In genomic region chr19:43353606-43354304, GRCh38 we compare ENCODE assay signal across 20 cellular contexts. TPM values are rescaled to one million over a fixed set of nuclear protein-coding genes. Genes with fewer than 3 reads are reported as not detected.
DNase-seq lines count a peak whose midpoint lies in the region; ATAC-seq, FAIRE-seq and TF ChIP-seq lines count a peak whose summit lies in the region.
"Had no signal": no experiment of that assay in that cellular context is flagged by ENCODE, and none has a peak within 500 bp of the region (broad histone marks: within the 10 kb centered on the region; RNA-seq: fewer than 3 reads in every experiment).

TSS of gene CD177 (plus strand) at chr19:43353686. CDS start at chr19:43353715, 29 bp downstream.

- H3K56ac ChIP-seq in H1 (replicated peaks; ENCODE audit: insufficient read length, low read depth, low read length) = no peak within 1 kb of the TSS

- H3K9me3 ChIP-seq in cardiac muscle cell (ENCODE audit: low read depth) = no peaks in the 10 kb centered on the region
- H3K9me3 ChIP-seq in H1 (ENCODE audit: insufficient read depth in 2 of 2, low read depth in 1 of 2, low read length in 1 of 2) = no peaks in the 10 kb centered on the region
- H3K9me3 ChIP-seq: A549, thoracic aorta had no signal

- 0 out of 2 replicates have a peak within 1 kb of the TSS, but pooled peaks have one; percentile 82 for H4K8ac ChIP-seq in H1 (ENCODE audit: extremely low read depth, insufficient read depth, low read length)

- H3K4me1 Mint-ChIP-seq in nephron progenitor cell = no peaks in the 10 kb centered on the region
- H3K4me1 Mint-ChIP-seq: activated naive CD4-positive, alpha-beta T cell treated with anti-CD3 and anti-CD28 coated beads, Interleukin-2, amount 50 U/mL, for 24 hours; natural killer cell had no signal

- peaks cover 39% of the 10 kb centered on the region for H3K27me3 Mint-ChIP-seq in nephron progenitor cell (ENCODE audit: low read depth, poor library complexity)

- no peak within 1 kb of the TSS for H2AK5ac ChIP-seq in H1 (ENCODE audit: low read depth, low read length)

- TF ChIP-seq EP300 in H1 (IDR thresholded peaks at IDR 0.05; ENCODE audit: borderline replicate concordance in 1 of 2, low read depth in 2 of 2, low read length in 2 of 2) = no peak

- H3K27me3 ChIP-seq in cardiac muscle cell (peaks cover 13% of the 10 kb centered on the region), H1 (replicated peaks in 1 of 4; ENCODE audit: control insufficient read depth in 3 of 4, extremely low read depth in 1 of 4, insufficient read depth in 3 of 4, low read length in 3 of 4) (peaks cover 0 to 6% (median 4%) of the 10 kb centered on the region in 4 experiments; a peak in 3 of 7 replicates)

- peak within 1 kb of the TSS; percentile 60 for H3K18ac ChIP-seq in H1 (ENCODE audit: extremely low read depth, low read length)

- peak within 1 kb of the TSS; percentile 69; the same call in 1 of the 2 replicates for H2AFZ ChIP-seq in H1 (ENCODE audit: low read length)

- 2% methylated on average over 20 of the region's 27 CpGs; no CpG with 5 or more reads in 1 of the 2 experiments for WGBS in H1 (ENCODE audit: extremely low coverage in 1 of 2, insufficient coverage in 1 of 2, insufficient read length in 1 of 2, insufficient replicate concordance in 2 of 2, low coverage in 1 of 2, low lambda C conversion rate in 2 of 2, missing lambda C conversion rate in 1 of 2), 2 experiments

- H3K4me1 ChIP-seq in cardiac muscle cell (ENCODE audit: low read depth) (no peaks in the 10 kb centered on the region), H1 (replicated peaks in 1 of 4; ENCODE audit: control insufficient read depth in 3 of 4, insufficient read depth in 4 of 4, low read length in 3 of 4) (peaks cover 0 to 4% (median 1%) of the 10 kb centered on the region in 4 experiments; a peak in 2 of 7 replicates)
- H3K4me1 ChIP-seq: A549 had no signal

- TF ChIP-seq RAD21 in H1 (IDR thresholded peaks at IDR 0.05 in 1 of 2, conservative IDR thresholded peaks at IDR 0.05 in 1 of 2; ENCODE audit: low read depth in 2 of 2, low read length in 2 of 2) = no peak

- no peak within 1 kb of the TSS for H2BK5ac ChIP-seq in H1 (ENCODE audit: low read depth, low read length)

- peak within 1 kb of the TSS; percentile 83 for H2BK120ac ChIP-seq in H1 (replicated peaks; ENCODE audit: low read depth, low read length)

- H3K36me3 Mint-ChIP-seq in nephron progenitor cell (ENCODE audit: low read depth) = no peaks in the 10 kb centered on the region
- H3K36me3 Mint-ChIP-seq: activated naive CD4-positive, alpha-beta T cell treated with anti-CD3 and anti-CD28 coated beads, Interleukin-2, amount 50 U/mL, for 24 hours; natural killer cell had no signal

- H3K27ac ChIP-seq in cardiac muscle cell = no peak within 1 kb of the TSS
- no peak within 1 kb of the TSS for H3K27ac ChIP-seq in H1 (ENCODE audit: low read depth, low read length)
- H3K27ac ChIP-seq: A549, thoracic aorta had no signal

- no peak within 1 kb of the TSS for H3K23ac ChIP-seq in H1 (ENCODE audit: insufficient read length)

- no peaks in the 10 kb centered on the region for H3K79me1 ChIP-seq in H1 (ENCODE audit: low read depth, low read length)

- H2BK15ac ChIP-seq in H1 (ENCODE audit: low read length) = no peak within 1 kb of the TSS; the same call in 1 of the 2 replicates

- CTCF ChIA-PET in H1 (lab: Charles Lee; ENCODE audit: partially characterized antibody) = interaction anchor here (0.6 kb wide), 1 partner anchor 1238 kb away, joined by 3 read pairs; no protein-coding TSS in a partner anchor

- H3K79me2 ChIP-seq in H1 (ENCODE audit: control insufficient read depth in 1 of 2, insufficient read depth in 2 of 2, low read length in 2 of 2) = no peaks in the 10 kb centered on the region

- FAIRE-seq in H1 (lab: Jason Lieb, UNC) = no peak
- no peak for FAIRE-seq in RCC 7860 (lab: Jason Lieb, UNC)
- FAIRE-seq: A549 had no signal

- peak within 1 kb of the TSS; percentile 3 for H3K4me3 ChIP-seq in cardiac muscle cell
- peak within 1 kb of the TSS; percentile 76 to 82 (median 81) for H3K4me3 ChIP-seq in H1 (ENCODE audit: extremely low read depth in 1 of 4, insufficient read depth in 2 of 4, low read depth in 3 of 4, low read length in 4 of 4)
- H3K4me3 ChIP-seq: A549, thoracic aorta had no signal

- ATAC-seq in Right ventricle myocardium inferior = no peak
- no peak for ATAC-seq in GM19463 (IDR thresholded peaks at IDR 0.05; ENCODE audit: unreplicated experiment)
- no peak for ATAC-seq in HG02759 (IDR thresholded peaks at IDR 0.05; ENCODE audit: unreplicated experiment)
- no peak for ATAC-seq in HG03432 (IDR thresholded peaks at IDR 0.05; ENCODE audit: unreplicated experiment)
- ATAC-seq: natural killer cell had no signal

- H3K9me3 Mint-ChIP-seq in nephron progenitor cell = peaks cover 25% of the 10 kb centered on the region
- H3K9me3 Mint-ChIP-seq: activated naive CD4-positive, alpha-beta T cell treated with anti-CD3 and anti-CD28 coated beads, Interleukin-2, amount 50 U/mL, for 24 hours; natural killer cell had no signal

- peak within 1 kb of the TSS; percentile 21 for H4K5ac ChIP-seq in H1 (ENCODE audit: insufficient read length, low read depth, low read length)

- DNase-seq in cardiac muscle cell (ENCODE audit: low read depth in 1 of 2, low spot score in 1 of 2) (peak in 1 of 2 donors; percentile 13), Right ventricle myocardium inferior (ENCODE audit: missing footprints) (no peak), H1 (ENCODE audit: low read depth in 1 of 2, low spot score in 2 of 2) (no peak), nephron progenitor cell (no peak), RCC 7860 (ENCODE audit: low spot score) (no peak)
- DNase-seq: activated T-cell treated with anti-CD3 and anti-CD28 coated beads for 4 hours; effector CD4-positive, alpha-beta T cell; hippocampal formation; natural killer cell; NCI-H2107; NCI-H526 treated with DMSO at 0.1 percent for 48 hours; stimulated activated CD4-positive, alpha-beta T cell treated with anti-CD3 and anti-CD28 coated beads, Interleukin-4, amount 100 ng/mL, for 1 hour; stimulated activated CD8-positive, alpha-beta memory T cell treated with anti-CD3 and anti-CD28 coated beads, Interleukin-4, amount 100 ng/mL, for 48 hours had no signal

- no peaks in the 10 kb centered on the region for H3K36me3 ChIP-seq in cardiac muscle cell
- H3K36me3 ChIP-seq in H1 (ENCODE audit: control insufficient read depth in 2 of 4, insufficient read depth in 4 of 4, low read length in 3 of 4) = no peaks in the 10 kb centered on the region
- H3K36me3 ChIP-seq: thoracic aorta had no signal

- peak within 1 kb of the TSS; percentile 17; the same call in 1 of the 2 replicates for H2BK12ac ChIP-seq in H1 (ENCODE audit: low read depth, low read length)

- 0 out of 7 replicates have a peak within 1 kb of the TSS, but pooled peaks of 2 of the 4 experiments have one; percentile 24 to 27 for H3K9ac ChIP-seq in H1 (replicated peaks in 1 of 4; ENCODE audit: extremely low read depth in 1 of 4, low read depth in 3 of 4, low read length in 3 of 4)

- H3K27ac Mint-ChIP-seq in nephron progenitor cell = no peak within 1 kb of the TSS
- H3K27ac Mint-ChIP-seq: activated naive CD4-positive, alpha-beta T cell treated with anti-CD3 and anti-CD28 coated beads, Interleukin-2, amount 50 U/mL, for 24 hours; natural killer cell had no signal

- no peak for TF ChIP-seq CTCF in cardiac muscle cell (IDR thresholded peaks at IDR 0.05; ENCODE audit: low read depth, low read length)
- no peak for TF ChIP-seq CTCF in H1 (IDR thresholded peaks at IDR 0.05; ENCODE audit: control extremely low read depth in 1 of 3, insufficient read depth in 1 of 3, low read depth in 1 of 3, low read length in 3 of 3)
- no peak for TF ChIP-seq CTCF in nephron progenitor cell (IDR thresholded peaks at IDR 0.05)

- no peak within 1 kb of the TSS for H3K14ac ChIP-seq in H1 (ENCODE audit: insufficient read length)

- intact Hi-C loops in Right ventricle myocardium inferior (cut with DNase I) = no loop called here

- no peak within 1 kb of the TSS for H3K4ac ChIP-seq in H1 (replicated peaks; ENCODE audit: insufficient read length, low read depth, low read length)

- H3K4me3 Mint-ChIP-seq in nephron progenitor cell = peak within 1 kb of the TSS; percentile 65
- H3K4me3 Mint-ChIP-seq: activated naive CD4-positive, alpha-beta T cell treated with anti-CD3 and anti-CD28 coated beads, Interleukin-2, amount 50 U/mL, for 24 hours; natural killer cell had no signal

- peak within 1 kb of the TSS; percentile 93 for H4K91ac ChIP-seq in H1 (replicated peaks; ENCODE audit: insufficient read length, low read length)

- H3K23me2 ChIP-seq in H1 (ENCODE audit: low read depth, low read length) = peaks cover 7% of the 10 kb centered on the region; the same call in 1 of the 2 replicates

- H3K4me2 ChIP-seq in H1 (ENCODE audit: insufficient read depth in 1 of 2, low read depth in 2 of 2, low read length in 2 of 2) = peak within 1 kb of the TSS; percentile 90 to 96
- H3K4me2 ChIP-seq: A549 had no signal

- no peak within 1 kb of the TSS for H2BK20ac ChIP-seq in H1 (ENCODE audit: low read length)

- no peaks in the 10 kb centered on the region for H4K20me1 ChIP-seq in H1 (replicated peaks in 1 of 2; ENCODE audit: control insufficient read depth in 1 of 2, insufficient read depth in 2 of 2, low read length in 2 of 2)

- no peak for TF ChIP-seq POLR2A in H1 (IDR thresholded peaks at IDR 0.05; ENCODE audit: control extremely low read depth in 1 of 2, low read depth in 2 of 2, low read length in 2 of 2)

- POLR2A ChIA-PET in H1 (lab: Charles Lee; ENCODE audit: partially characterized antibody) = no interaction called here

TF ChIP-seq in H1, 55 proteins besides CTCF, POLR2A, EP300 and RAD21 (continues in another document):
- TF ChIP-seq SIN3A (conservative IDR thresholded peaks at IDR 0.05 in 1 of 2, IDR thresholded peaks at IDR 0.05 in 1 of 2; ENCODE audit: low read depth in 1 of 2, low read length in 2 of 2) (no peak), BRCA1 (IDR thresholded peaks at IDR 0.05; ENCODE audit: low read depth, low read length) (no peak), CBX8 (IDR thresholded peaks at IDR 0.05; ENCODE audit: borderline replicate concordance, low read depth, low read length) (no peak), CHD1 (IDR thresholded peaks at IDR 0.05; ENCODE audit: low read depth, low read length) (no peak), ZNF274 (IDR thresholded peaks at IDR 0.05; ENCODE audit: borderline replicate concordance, extremely low read depth, low read length) (no peak), CREB1 (IDR thresholded peaks at IDR 0.05) (no peak), HDAC6 (IDR thresholded peaks at IDR 0.05; ENCODE audit: low read depth, low read length) (no peak)

RNA-seq across cellular contexts. Expression of gene CD177, which starts in this region (rescaled TPM):
- total RNA-seq in cardiac muscle cell (not detected in 2 replicates), Right ventricle myocardium inferior (0.16 TPM)
- polyA plus RNA-seq in cardiac muscle cell (not detected in 2 replicates), H1 (2011; rRNA removed) (10.0 and 10.5 TPM in 2 replicates)
- total RNA-seq in H1 (2021; fragmentation: NEBNext Ultra II Directional; extraction: Animal tissue kit (Norgen Biotek cat#: 25700)) = 3.4 and 4.2 TPM in 2 replicates
- 6.8 TPM for polyA plus RNA-seq in H1 (2011; cell fraction: cytosol; rRNA removed)
- polyA plus RNA-seq in H1 (2011; cell fraction: nucleus; rRNA removed) = 9.5 TPM
- 2.0 to 4.4 TPM (median 3.5 TPM) in 4 replicates for polyA plus RNA-seq in H1 (2012, experiment 1 of 2)
- polyA plus RNA-seq in H1 (2012, experiment 2 of 2) = 2.1 TPM
- polyA plus RNA-seq in H1 (2013, experiment 1 of 2) = 3.7 TPM
- polyA plus RNA-seq in H1 (2013, experiment 2 of 2) = 3.9 TPM
- polyA minus RNA-seq in H1 (2011; rRNA and poly(A)+ RNA removed) = 4.5 and 4.7 TPM in 2 replicates
- polyA minus RNA-seq in H1 (2011; cell fraction: cytosol; rRNA and poly(A)+ RNA removed) = 2.8 TPM
- 2.2 TPM for polyA minus RNA-seq in H1 (2011; cell fraction: nucleus; rRNA and poly(A)+ RNA removed)
- total RNA-seq: natural killer cell; T-helper 1 cell treated with Interleukin-12 subunit alpha and Interleukin-12 subunit beta and Interleukin-4 antibody, amounts not matched to agents 30 ng/mL and 1 ng/mL, for 36 hours had no signal
